ENCODE assay signal across 17 cellular contexts in genomic region chr2:171348056-171348455, GRCh38.
A peak's percentile ranks its signal among the peaks of the same experiment; 100 is the strongest.
DNase-seq lines count a peak whose midpoint lies in the region; ATAC-seq and TF ChIP-seq lines count a peak whose summit lies in the region.
"Had no signal": no experiment of that assay in that cellular context is flagged by ENCODE, and none has a peak within 500 bp of the region (broad histone marks: within the 10 kb centered on the region; RNA-seq: fewer than 3 reads in every experiment).

No MANE protein-coding gene starts in this region.

- 56 to 67% methylated on average over 1 of the region's 1 CpG for WGBS in GM23248 (ENCODE audit: low coverage in 1 of 2, low lambda C conversion rate in 2 of 2, missing lambda C conversion rate in 2 of 2), 2 experiments
- 91 to 97% methylated on average over 1 of the region's 1 CpG for WGBS in thyroid gland, 2 donors
- WGBS in ovary, 3 donors: 78 to 83% (median 78%) methylated on average over 1 of the region's 1 CpG

- H3K4me3 Mint-ChIP-seq in WTC11: no peak overlapping the region
- no peak overlapping the region for H3K4me3 Mint-ChIP-seq in neural progenitor cell
- no peak overlapping the region for H3K4me3 Mint-ChIP-seq in activated CD4-positive, alpha-beta memory T cell treated with anti-CD3 and anti-CD28 coated beads, Interleukin-2, amount 10 ng/mL, durations not matched to agents 7 days and 5 days
- H3K4me3 Mint-ChIP-seq: activated CD4-positive, alpha-beta memory T cell treated with anti-CD3 and anti-CD28 coated beads for 36 hours; brain; CD14-positive monocyte had no signal

- H3K36me3 Mint-ChIP-seq in WTC11 (peaks cover 11% of the 10 kb centered on the region), neural progenitor cell (no peaks in the 10 kb centered on the region)
- H3K36me3 Mint-ChIP-seq in activated CD4-positive, alpha-beta memory T cell treated with anti-CD3 and anti-CD28 coated beads, Interleukin-2, amount 10 ng/mL, durations not matched to agents 7 days and 5 days (ENCODE audit: low read depth): no peaks in the 10 kb centered on the region
- H3K36me3 Mint-ChIP-seq: CD14-positive monocyte had no signal

- ATAC-seq in WTC11: no peak
- no peak for ATAC-seq in HG03159 (IDR thresholded peaks at IDR 0.05; ENCODE audit: unreplicated experiment)
- ATAC-seq: HepG2 had no signal

- peaks cover 30% of the 10 kb centered on the region for H3K4me1 Mint-ChIP-seq in WTC11
- H3K4me1 Mint-ChIP-seq in neural progenitor cell: peaks cover 2% of the 10 kb centered on the region
- H3K4me1 Mint-ChIP-seq in activated CD4-positive, alpha-beta memory T cell treated with anti-CD3 and anti-CD28 coated beads, Interleukin-2, amount 10 ng/mL, durations not matched to agents 7 days and 5 days: peaks cover 10% of the 10 kb centered on the region

- H3K27me3 ChIP-seq in GM23248 (replicated peaks; ENCODE audit: insufficient read depth) (no peaks in the 10 kb centered on the region), neural progenitor cell (no peaks in the 10 kb centered on the region), thyroid gland (no peaks in the 10 kb centered on the region), ovary (no peaks in the 10 kb centered on the region)
- H3K27me3 ChIP-seq: Peyer's patch, upper lobe of left lung had no signal

- no peak overlapping the region for H3K9ac ChIP-seq in GM23248
- H3K9ac ChIP-seq in neural progenitor cell: no peak overlapping the region

- POLR2A ChIA-PET in WTC11 (lab: Charles Lee): interaction anchor here (0.7 kb wide), 1 partner anchor 9 kb away, joined by 5 read pairs; no protein-coding TSS in a partner anchor
- POLR2A ChIA-PET in activated CD4-positive, alpha-beta memory T cell treated with anti-CD3 and anti-CD28 coated beads, Interleukin-2, amount 10 ng/mL, durations not matched to agents 7 days and 5 days (lab: Charles Lee): no interaction called here

- H3K36me3 ChIP-seq in GM23248 (ENCODE audit: low read depth) (no peaks in the 10 kb centered on the region), neural progenitor cell (no peaks in the 10 kb centered on the region), thyroid gland (no peaks in the 10 kb centered on the region), ovary (no peaks in the 10 kb centered on the region)
- H3K36me3 ChIP-seq: Peyer's patch, upper lobe of left lung had no signal

- peak; percentile 5 for DNase-seq in AG10803 (ENCODE audit: low read depth)
- DNase-seq in GM23248: no peak
- no peak for DNase-seq in WTC11 (ENCODE audit: low spot score)
- no peak for DNase-seq in neural progenitor cell (ENCODE audit: low spot score)
- no peak for DNase-seq in thyroid gland
- no peak for DNase-seq in ovary
- DNase-seq in activated CD4-positive, alpha-beta memory T cell treated with anti-CD3 and anti-CD28 coated beads, Interleukin-2, amount 10 ng/mL, durations not matched to agents 7 days and 5 days: no peak
- DNase-seq: activated effector memory CD4-positive, alpha-beta T cell treated with anti-CD3 and anti-CD28 coated beads, Interleukin-2, amount 50 U/mL, for 16 hours; effector CD8-positive, alpha-beta T cell; NCI-H1417 treated with DMSO at 0.1 percent for 48 hours; Peyer's patch; upper lobe of left lung had no signal

- TF ChIP-seq CTCF in AG10803 (conservative IDR thresholded peaks at IDR 0.05; ENCODE audit: low read length) (no peak), WTC11 (IDR thresholded peaks at IDR 0.05) (no peak), neural progenitor cell (IDR thresholded peaks at IDR 0.05) (no peak), thyroid gland (IDR thresholded peaks at IDR 0.05) (no peak), ovary (IDR thresholded peaks at IDR 0.05) (no peak)

- peak overlapping the region; percentile 35 for H3K27ac ChIP-seq in GM23248
- peak overlapping the region; percentile 35 for H3K27ac ChIP-seq in neural progenitor cell
- no peak overlapping the region for H3K27ac ChIP-seq in thyroid gland
- no peak overlapping the region for H3K27ac ChIP-seq in ovary
- H3K27ac ChIP-seq: upper lobe of left lung had no signal

- peak overlapping the region; percentile 6 for H3K4me2 ChIP-seq in GM23248 (ENCODE audit: unreplicated experiment)
- no peak overlapping the region for H3K4me2 ChIP-seq in neural progenitor cell

- intact Hi-C loops in thyroid gland (cut with DNase I) (no loop called here), ovary (cut with DNase I) (no loop called here)

- H3K9me3 Mint-ChIP-seq in WTC11 (peaks cover 16% of the 10 kb centered on the region), neural progenitor cell (peaks cover 6% of the 10 kb centered on the region)
- peaks cover under 1% of the 10 kb centered on the region for H3K9me3 Mint-ChIP-seq in activated CD4-positive, alpha-beta memory T cell treated with anti-CD3 and anti-CD28 coated beads, Interleukin-2, amount 10 ng/mL, durations not matched to agents 7 days and 5 days

- H2AFZ ChIP-seq in GM23248: no peak overlapping the region
- no peak overlapping the region for H2AFZ ChIP-seq in neural progenitor cell (replicated peaks)

- H3K4me1 ChIP-seq in GM23248 (ENCODE audit: insufficient read depth) (peaks cover 16% of the 10 kb centered on the region), neural progenitor cell (peaks cover 10% of the 10 kb centered on the region), thyroid gland (no peaks in the 10 kb centered on the region), ovary (ENCODE audit: insufficient read depth) (peaks cover 3% of the 10 kb centered on the region)

- CTCF ChIA-PET in WTC11 (lab: Charles Lee): interaction anchor here (1.1 kb wide), 1 partner anchor 68 kb away, joined by 6 read pairs; no protein-coding TSS in a partner anchor
- CTCF ChIA-PET in activated CD4-positive, alpha-beta memory T cell treated with anti-CD3 and anti-CD28 coated beads, Interleukin-2, amount 10 ng/mL, durations not matched to agents 7 days and 5 days (lab: Charles Lee): interaction anchor here (0.6 kb wide), 1 partner anchor 956 kb away, joined by 3 read pairs; no protein-coding TSS in a partner anchor

- H3K27ac Mint-ChIP-seq in WTC11 (peak overlapping the region; percentile 48), neural progenitor cell (no peak overlapping the region)
- H3K27ac Mint-ChIP-seq in activated CD4-positive, alpha-beta memory T cell treated with anti-CD3 and anti-CD28 coated beads, Interleukin-2, amount 10 ng/mL, durations not matched to agents 7 days and 5 days: no peak overlapping the region
- H3K27ac Mint-ChIP-seq: CD14-positive monocyte had no signal

- H3K9me3 ChIP-seq in GM23248 (ENCODE audit: low read depth): no peaks in the 10 kb centered on the region
- no peaks in the 10 kb centered on the region for H3K9me3 ChIP-seq in neural progenitor cell (ENCODE audit: low read depth)
- no peaks in the 10 kb centered on the region for H3K9me3 ChIP-seq in thyroid gland
- H3K9me3 ChIP-seq in ovary: no peaks in the 10 kb centered on the region
- H3K9me3 ChIP-seq: Peyer's patch, upper lobe of left lung had no signal

- in situ Hi-C loops in GM23248 (cut with MboI): no loop called here

- H3K4me3 ChIP-seq in AG10803 (ENCODE audit: low read length) (no peak overlapping the region), GM23248 (no peak overlapping the region), neural progenitor cell (no peak overlapping the region), thyroid gland (replicated peaks in 1 of 3) (no peak overlapping the region), ovary (no peak overlapping the region)
- H3K4me3 ChIP-seq: Peyer's patch, upper lobe of left lung had no signal

- TF ChIP-seq POLR2A in thyroid gland (IDR thresholded peaks at IDR 0.05) (no peak), ovary (IDR thresholded peaks at IDR 0.05) (no peak)

- no peaks in the 10 kb centered on the region; the same call in 1 of the 2 replicates for H3K27me3 Mint-ChIP-seq in WTC11 (ENCODE audit: low read depth)
- H3K27me3 Mint-ChIP-seq in neural progenitor cell (ENCODE audit: insufficient read depth, low read depth): peaks cover under 1% of the 10 kb centered on the region
- no peaks in the 10 kb centered on the region for H3K27me3 Mint-ChIP-seq in activated CD4-positive, alpha-beta memory T cell treated with anti-CD3 and anti-CD28 coated beads, Interleukin-2, amount 10 ng/mL, durations not matched to agents 7 days and 5 days
- H3K27me3 Mint-ChIP-seq: activated CD4-positive, alpha-beta memory T cell treated with anti-CD3 and anti-CD28 coated beads for 36 hours; brain had no signal

- no peaks in the 10 kb centered on the region for H3K79me2 ChIP-seq in GM23248 (ENCODE audit: insufficient read depth)
- H3K79me2 ChIP-seq in neural progenitor cell (ENCODE audit: low read depth): no peaks in the 10 kb centered on the region

- TF ChIP-seq EP300 in ovary (IDR thresholded peaks at IDR 0.05): no peak

- H4K20me1 ChIP-seq in GM23248 (ENCODE audit: insufficient read depth): no peaks in the 10 kb centered on the region
- no peaks in the 10 kb centered on the region for H4K20me1 ChIP-seq in neural progenitor cell (ENCODE audit: low read depth)

- H3K9me2 ChIP-seq in GM23248 (ENCODE audit: insufficient read depth): no peaks in the 10 kb centered on the region

- peaks cover 21% of the 10 kb centered on the region for H3F3A ChIP-seq in GM23248 (ENCODE audit: insufficient read depth)
- peaks cover 7% of the 10 kb centered on the region for H3F3A ChIP-seq in neural progenitor cell (ENCODE audit: low read depth)

TF ChIP-seq in WTC11, 78 proteins besides CTCF, POLR2A, EP300 and RAD21 (continues in another document):
- TF ChIP-seq FOXP1 (CRISPR knock-in tag; IDR thresholded peaks at IDR 0.05; ENCODE audit: borderline replicate concordance): no peak
- TF ChIP-seq, protein P1, sequence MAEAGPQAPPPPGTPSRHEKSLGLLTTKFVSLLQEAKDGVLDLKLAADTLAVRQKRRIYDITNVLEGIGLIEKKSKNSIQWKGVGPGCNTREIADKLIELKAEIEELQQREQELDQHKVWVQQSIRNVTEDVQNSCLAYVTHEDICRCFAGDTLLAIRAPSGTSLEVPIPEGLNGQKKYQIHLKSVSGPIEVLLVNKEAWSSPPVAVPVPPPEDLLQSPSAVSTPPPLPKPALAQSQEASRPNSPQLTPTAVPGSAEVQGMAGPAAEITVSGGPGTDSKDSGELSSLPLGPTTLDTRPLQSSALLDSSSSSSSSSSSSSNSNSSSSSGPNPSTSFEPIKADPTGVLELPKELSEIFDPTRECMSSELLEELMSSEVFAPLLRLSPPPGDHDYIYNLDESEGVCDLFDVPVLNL (CRISPR knock-in tag; IDR thresholded peaks at IDR 0.05; ENCODE audit: borderline replicate concordance, low read depth): no peak

Comparison
In these comparisons a context has a peak if more than half of its experiments do, and no peak if none do; other contexts are left out.
1. H3K27ac ChIP-seq: peak in GM23248 (single experiment) and neural progenitor cell (single experiment); none in thyroid gland (0 of 3) and ovary (0 of 2).